Comparison of ENCODE assay signal across 1 cellular context in the genomic region with DNA sequence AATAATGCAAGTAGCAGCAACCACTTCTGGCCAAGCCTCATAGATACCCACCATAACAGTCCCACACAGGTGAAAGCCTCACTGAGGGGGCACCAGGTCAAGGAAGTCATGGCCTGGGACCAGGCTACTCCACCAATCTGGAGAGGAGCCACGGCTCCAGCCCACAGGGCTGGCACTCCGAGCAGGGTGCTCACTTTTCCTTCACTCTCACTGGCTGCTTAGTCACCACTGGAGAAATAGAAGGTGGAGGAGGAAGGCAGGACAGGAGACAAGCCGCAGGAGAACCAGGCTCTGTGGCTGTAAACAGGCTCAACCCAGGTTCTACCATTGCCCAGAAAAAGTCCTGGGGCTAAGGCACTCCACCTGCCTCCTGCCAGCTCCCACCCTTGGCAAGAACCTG.
TF ChIP-seq lines count a peak whose summit lies in the region.

No MANE protein-coding gene starts in this region.

TF ChIP-seq in HCT116, 20 proteins besides CTCF, POLR2A, EP300 and RAD21 (continued from another document):
- TF ChIP-seq SIN3A (IDR thresholded peaks at IDR 0.05; ENCODE audit: low read depth) (no peak), CBX3 (IDR thresholded peaks at IDR 0.05; ENCODE audit: low read depth) (no peak), EZH2 (IDR thresholded peaks at IDR 0.05) (no peak), CEBPB (IDR thresholded peaks at IDR 0.05; ENCODE audit: low read depth) (no peak), FOSL1 (IDR thresholded peaks at IDR 0.05; ENCODE audit: low read depth) (no peak), POLR2AphosphoS5 (IDR thresholded peaks at IDR 0.05; ENCODE audit: low read depth, low read length) (no peak)
- TF ChIP-seq, protein P1, sequence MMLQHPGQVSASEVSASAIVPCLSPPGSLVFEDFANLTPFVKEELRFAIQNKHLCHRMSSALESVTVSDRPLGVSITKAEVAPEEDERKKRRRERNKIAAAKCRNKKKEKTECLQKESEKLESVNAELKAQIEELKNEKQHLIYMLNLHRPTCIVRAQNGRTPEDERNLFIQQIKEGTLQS (IDR thresholded peaks at IDR 0.05): no peak
TF ChIP-seq in HCT116: peak in this region for 0.
